14 cellular contexts compared by ENCODE assay signal in genomic region chr4:153448003-153448731, GRCh38. TPM values are rescaled to one million over a fixed set of nuclear protein-coding genes. Genes with fewer than 3 reads are reported as not detected.
DNase-seq lines count a peak whose midpoint lies in the region; ATAC-seq, FAIRE-seq and TF ChIP-seq lines count a peak whose summit lies in the region.
"Had no signal": no experiment of that assay in that cellular context is flagged by ENCODE, and none has a peak within 500 bp of the region (broad histone marks: within the 10 kb centered on the region; RNA-seq: fewer than 3 reads in every experiment).

No MANE protein-coding gene starts in this region.

- H3K36me3 Mint-ChIP-seq in GM23338 (ENCODE audit: low read depth), result no peaks in the 10 kb centered on the region

- DNase-seq in GM23338 (ENCODE audit: low spot score) (no peak), NCI-H2107 treated with DMSO at 0.1 percent for 48 hours (lab: John Stamatoyannopoulos, UW; ENCODE audit: unreplicated experiment) (peak; percentile 50), dedifferentiated amniotic fluid mesenchymal stem cell (ENCODE audit: extremely low spot score) (peak; percentile 49), sciatic nerve (ENCODE audit: low spot score) (no peak), kidney (no peak), left lung (no peak), GM12892 (ENCODE audit: insufficient read length) (no peak)
- DNase-seq: activated T-cell treated with anti-CD3 and anti-CD28 coated beads, Interleukin-2, amount 50 U/mL, for 72 hours; effector CD8-positive, alpha-beta T cell; left cardiac atrium; retina; T-helper 1 cell had no signal

- H3K4me1 ChIP-seq in GM23338 (ENCODE audit: insufficient read depth) (no peaks in the 10 kb centered on the region), kidney (ENCODE audit: control insufficient read depth in 1 of 2, insufficient read depth in 1 of 2, low read depth in 1 of 2, low read length in 2 of 2) (peaks cover 0 to 5% of the 10 kb centered on the region in 2 donors), left lung (peaks cover 0 to 36% of the 10 kb centered on the region in 2 donors)

- H3K4me3 ChIP-seq in GM23338 (no peak overlapping the region), kidney (ENCODE audit: low read length in 2 of 2) (no peak overlapping the region), left lung (no peak overlapping the region)

- H3K4me1 Mint-ChIP-seq in GM23338, result peaks cover 15% of the 10 kb centered on the region

- no peak overlapping the region for H3K4me3 Mint-ChIP-seq in GM23338
- H3K4me3 Mint-ChIP-seq: activated T-cell treated with anti-CD3 and anti-CD28 coated beads, Interleukin-2, amount 50 U/mL, for 72 hours; stimulated activated naive CD8-positive, alpha-beta T cell treated with anti-CD3 and anti-CD28 coated beads, Interleukin-15, Interleukin-2, amounts not matched to agents 100 ng/mL and 50 ng/mL, for 24 hours had no signal

- H3K9me3 ChIP-seq in kidney (ENCODE audit: control insufficient read depth in 1 of 2, low read length in 2 of 2) (no peaks in the 10 kb centered on the region), left lung (no peaks in the 10 kb centered on the region)

- peaks cover 10% of the 10 kb centered on the region for H3K27me3 Mint-ChIP-seq in GM23338 (ENCODE audit: insufficient read depth, low read depth, poor library complexity)
- H3K27me3 Mint-ChIP-seq: stimulated activated naive CD8-positive, alpha-beta T cell treated with anti-CD3 and anti-CD28 coated beads, Interleukin-15, Interleukin-2, amounts not matched to agents 100 ng/mL and 50 ng/mL, for 24 hours had no signal

- no peaks in the 10 kb centered on the region for H3F3A ChIP-seq in GM23338 (replicated peaks; ENCODE audit: low read depth)

- H3K79me2 ChIP-seq in GM23338 (replicated peaks; ENCODE audit: insufficient read depth), result no peaks in the 10 kb centered on the region

- TF ChIP-seq CTCF in GM23338 (conservative IDR thresholded peaks at IDR 0.05; ENCODE audit: low read depth in 2 of 2), result no peak
- no peak for TF ChIP-seq CTCF in kidney (IDR thresholded peaks at IDR 0.05; ENCODE audit: borderline replicate concordance, extremely low read depth, insufficient read depth)
- TF ChIP-seq CTCF in left lung (IDR thresholded peaks at IDR 0.05), result no peak

- TF ChIP-seq POLR2A in GM12892 (IDR thresholded peaks at IDR 0.05; ENCODE audit: low read depth, low read length), result no peak

- peak overlapping the region in 1 of 2 donors; percentile 6 for H3K9ac ChIP-seq in kidney (ENCODE audit: low read length in 2 of 2)

- FAIRE-seq in kidney (lab: Jason Lieb, UNC) (no peak), GM12892 (lab: Jason Lieb, UNC) (no peak)

- ATAC-seq in GM23338, result no peak
- ATAC-seq in sciatic nerve, result peak; percentile 29
- ATAC-seq in left lung, result no peak
- no peak for ATAC-seq in GM18909 (IDR thresholded peaks at IDR 0.05; ENCODE audit: poor library complexity, unreplicated experiment)
- ATAC-seq: activated T-cell treated with anti-CD3 and anti-CD28 coated beads, Interleukin-2, amount 50 U/mL, for 72 hours had no signal

- H3K27ac Mint-ChIP-seq in GM23338, result no peak overlapping the region
- H3K27ac Mint-ChIP-seq: activated T-cell treated with anti-CD3 and anti-CD28 coated beads, Interleukin-2, amount 50 U/mL, for 72 hours; stimulated activated naive CD8-positive, alpha-beta T cell treated with anti-CD3 and anti-CD28 coated beads, Interleukin-15, Interleukin-2, amounts not matched to agents 100 ng/mL and 50 ng/mL, for 24 hours had no signal

- H4K20me1 ChIP-seq in GM23338 (replicated peaks; ENCODE audit: insufficient read depth), result no peaks in the 10 kb centered on the region

- H3K4me2 ChIP-seq in GM23338, result no peak overlapping the region

- H3K27ac ChIP-seq in GM23338 (ENCODE audit: low read depth), result no peak overlapping the region
- peak overlapping the region in 1 of 2 donors; percentile 48 for H3K27ac ChIP-seq in kidney (ENCODE audit: low read depth in 2 of 2, low read length in 2 of 2)
- peak overlapping the region in 1 of 2 donors; percentile 24 for H3K27ac ChIP-seq in left lung

- no peaks in the 10 kb centered on the region for H3K9me2 ChIP-seq in GM23338 (ENCODE audit: insufficient read depth)

- no peaks in the 10 kb centered on the region for H3K9me3 Mint-ChIP-seq in GM23338
- H3K9me3 Mint-ChIP-seq: activated T-cell treated with anti-CD3 and anti-CD28 coated beads, Interleukin-2, amount 50 U/mL, for 72 hours; stimulated activated naive CD8-positive, alpha-beta T cell treated with anti-CD3 and anti-CD28 coated beads, Interleukin-15, Interleukin-2, amounts not matched to agents 100 ng/mL and 50 ng/mL, for 24 hours had no signal

- peak overlapping the region; percentile 39; the same call in 1 of the 2 replicates for H2AFZ ChIP-seq in GM23338

- no peaks in the 10 kb centered on the region for H3K27me3 ChIP-seq in GM23338 (ENCODE audit: insufficient read depth)
- no peaks in the 10 kb centered on the region for H3K27me3 ChIP-seq in left lung

- intact Hi-C loops in sciatic nerve (cut with DNase I) (no loop called here), kidney (cut with DNase I) (no loop called here), left lung (cut with DNase I) (no loop called here)

- H3K36me3 ChIP-seq in GM23338 (ENCODE audit: insufficient read depth) (no peaks in the 10 kb centered on the region), kidney (ENCODE audit: control insufficient read depth in 1 of 2, insufficient read depth in 2 of 2, low read length in 2 of 2) (no peaks in the 10 kb centered on the region), left lung (no peaks in the 10 kb centered on the region)

TF ChIP-seq in GM23338, 12 proteins besides CTCF, POLR2A, EP300 and RAD21:
- TF ChIP-seq STAT1 (IDR thresholded peaks at IDR 0.05; ENCODE audit: unreplicated experiment) (no peak), EZH2 (IDR thresholded peaks at IDR 0.05; ENCODE audit: low read depth, unreplicated experiment) (no peak), ZNF331 (CRISPR knock-in tag; IDR thresholded peaks at IDR 0.05; ENCODE audit: low read depth) (no peak), ZNF114 (CRISPR knock-in tag; IDR thresholded peaks at IDR 0.05) (no peak), NANOG (IDR thresholded peaks at IDR 0.05; ENCODE audit: borderline replicate concordance) (no peak), JUNB (IDR thresholded peaks at IDR 0.05; ENCODE audit: unreplicated experiment) (no peak), ETS1 (IDR thresholded peaks at IDR 0.05) (no peak), CREB1 (CRISPR knock-in tag; IDR thresholded peaks at IDR 0.05; ENCODE audit: low read depth) (no peak)
TF ChIP-seq in GM23338: peak in this region for 0.

RNA-seq across cellular contexts. Expression of gene TMEM131L, which starts 18.0 kb away (rescaled TPM):
- 32.2 and 35.0 TPM in 2 replicates for total RNA-seq in GM23338 (2014; rRNA removed; shearing (Covaris generic))
- polyA plus RNA-seq in GM23338 (2016; fragmentation: Nextera tagmentation; extraction: Ambion mirVana) (11.1 TPM in 2 replicates), kidney (ENCODE audit: insufficient read depth, low read depth, low replicate concordance) (3.0 TPM)
- total RNA-seq in sciatic nerve (15.2 TPM), kidney (17.0 TPM), left lung (10 to 100 TPM; 17.6 to 20.2 TPM)
- polyA plus RNA-seq in GM12892 (2012; ENCODE audit: missing spikeins), result 64.2 TPM

Comparison
In these comparisons a context has a peak if more than half of its experiments do, and no peak if none do; other contexts are left out.
1. DNase-seq: peak in NCI-H2107 treated with DMSO at 0.1 percent for 48 hours (single experiment) and dedifferentiated amniotic fluid mesenchymal stem cell (single experiment); none in GM23338 (single experiment), sciatic nerve (single experiment), kidney (single experiment), left lung (0 of 2) and GM12892 (single experiment).